ENCODE assay signal across 1 cellular context in genomic region chr21:42220138-42220701, GRCh38.
TF ChIP-seq lines count a peak whose summit lies in the region.

No MANE protein-coding gene starts in this region.

TF ChIP-seq in IMR-90, 13 proteins besides CTCF, POLR2A, EP300 and RAD21 (continued from another document):
- no peak for TF ChIP-seq ELK1 (IDR thresholded peaks at IDR 0.05; ENCODE audit: borderline replicate concordance, low read depth, low read length)
